ENCODE assay signal across 8 cellular contexts in the genomic region with DNA sequence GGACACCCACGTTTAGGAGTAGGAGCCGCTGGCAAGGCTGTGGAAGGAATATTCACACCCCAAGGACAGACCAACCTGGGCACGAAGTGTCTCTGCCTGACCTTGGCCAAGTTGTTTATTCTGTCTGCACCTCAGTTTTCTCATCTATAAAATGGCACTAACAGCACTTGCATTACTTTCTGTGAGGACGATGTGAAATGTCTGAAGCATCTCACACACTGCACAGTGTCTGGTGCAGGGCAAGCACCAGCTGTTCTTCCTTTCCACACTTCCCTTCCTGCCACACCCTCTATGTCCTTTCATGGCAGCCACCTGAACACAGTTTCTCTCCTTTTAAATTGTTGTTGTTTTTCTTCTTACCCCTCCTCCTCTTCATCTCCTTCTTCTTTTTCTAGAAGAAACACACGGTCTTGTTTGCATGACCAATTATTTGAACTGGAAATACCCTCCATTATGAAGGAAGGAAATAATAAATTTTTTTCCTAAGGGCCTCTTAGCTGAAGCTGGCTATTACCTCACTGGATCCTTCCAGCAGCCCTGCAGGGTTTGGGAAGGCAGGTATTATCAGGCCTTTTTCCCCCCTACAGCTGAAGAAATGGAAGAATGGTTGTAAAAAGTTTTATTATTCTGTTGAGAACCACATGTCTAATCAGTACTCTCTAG. TPM values are rescaled to one million over a fixed set of nuclear protein-coding genes. Genes with fewer than 3 reads are reported as not detected.
DNase-seq lines count a peak whose midpoint lies in the region; ATAC-seq, FAIRE-seq and TF ChIP-seq lines count a peak whose summit lies in the region.

No MANE protein-coding gene starts in this region.

- no peak for ATAC-seq in A549
- ATAC-seq in GM19023 (IDR thresholded peaks at IDR 0.05; ENCODE audit: unreplicated experiment), result peak; percentile 19
- no peak for ATAC-seq in K562
- peak in 1 of 4 donors; percentile 40 for ATAC-seq in psoas muscle

- H3K79me2 ChIP-seq in K562 (ENCODE audit: control insufficient read depth, insufficient read depth, low read length) (no peaks in the 10 kb centered on the region), smooth muscle cell (ENCODE audit: low read depth) (no peaks in the 10 kb centered on the region)

- TF ChIP-seq CTCF in A549 (IDR thresholded peaks at IDR 0.05) (no peak), K562 (IDR thresholded peaks at IDR 0.05 in 2 of 3, conservative IDR thresholded peaks at IDR 0.05 in 1 of 3; ENCODE audit: insufficient read depth in 2 of 3, low read depth in 1 of 3, low read length in 3 of 3) (no peak), psoas muscle (IDR thresholded peaks at IDR 0.05) (no peak), smooth muscle cell (IDR thresholded peaks at IDR 0.05; ENCODE audit: borderline replicate concordance, insufficient read depth, poor library complexity, severe bottlenecking) (no peak), WERI-Rb-1 (IDR thresholded peaks at IDR 0.05; ENCODE audit: low read depth, low read length) (no peak)

- H3K9ac ChIP-seq in K562 (ENCODE audit: insufficient read depth in 1 of 2, low read depth in 2 of 2, low read length in 2 of 2) (no peak overlapping the region), smooth muscle cell (ENCODE audit: low read depth) (no peak overlapping the region)

- 67% methylated on average over 5 of the region's 5 CpGs for WGBS in A549 (ENCODE audit: missing lambda C conversion rate)
- WGBS in K562 (ENCODE audit: insufficient coverage, low coverage, missing lambda C conversion rate), result 24% methylated on average over 5 of the region's 5 CpGs
- 39 to 61% (median 52%) methylated on average over 5 of the region's 5 CpGs for WGBS in psoas muscle, 3 donors
- WGBS in smooth muscle cell (ENCODE audit: low lambda C conversion rate), result 74% methylated on average over 5 of the region's 5 CpGs

- no peaks in the 10 kb centered on the region for H3K36me3 ChIP-seq in K562 (ENCODE audit: control insufficient read depth, insufficient read depth, low read length)
- H3K36me3 ChIP-seq in psoas muscle (ENCODE audit: insufficient read depth in 1 of 2, low read depth in 1 of 2), result no peaks in the 10 kb centered on the region
- no peaks in the 10 kb centered on the region for H3K36me3 ChIP-seq in smooth muscle cell (ENCODE audit: low read depth)
- no peaks in the 10 kb centered on the region for H3K36me3 ChIP-seq in WERI-Rb-1

- H3K9me3 ChIP-seq in A549 (no peaks in the 10 kb centered on the region), K562 (replicated peaks; ENCODE audit: control insufficient read depth, insufficient read depth, low read depth, low read length) (no peaks in the 10 kb centered on the region), psoas muscle (no peaks in the 10 kb centered on the region), smooth muscle cell (replicated peaks; ENCODE audit: low read depth) (no peaks in the 10 kb centered on the region), WERI-Rb-1 (ENCODE audit: severe bottlenecking) (no peaks in the 10 kb centered on the region)

- H3K27me3 ChIP-seq in K562 (ENCODE audit: control insufficient read depth in 2 of 2, insufficient read depth in 2 of 2, low read length in 2 of 2) (no peaks in the 10 kb centered on the region), psoas muscle (ENCODE audit: insufficient read depth in 3 of 3, low read length in 2 of 3) (no peaks in the 10 kb centered on the region), smooth muscle cell (ENCODE audit: low read depth) (no peaks in the 10 kb centered on the region), WERI-Rb-1 (ENCODE audit: insufficient read depth, low read depth, severe bottlenecking) (no peaks in the 10 kb centered on the region)

- peaks cover 13% of the 10 kb centered on the region for H3F3A ChIP-seq in smooth muscle cell (ENCODE audit: low read depth)

- no peaks in the 10 kb centered on the region for H3K9me1 ChIP-seq in K562 (ENCODE audit: control insufficient read depth, insufficient read depth, low read length)

- POLR2A ChIA-PET in A549 (lab: Yijun Ruan, JAX), result interaction anchor here (0.9 to 1.5 kb wide), 4 partner anchors 8 to 54 kb away, joined by 3 to 6 read pairs (median 4); a partner anchor contains a TSS
- POLR2A ChIA-PET in K562 (lab: Yijun Ruan, JAX), result interaction anchor here (0.9 to 1.9 kb wide), 3 partner anchors 47 to 66 kb away, joined by 4 to 5 read pairs (median 4); no protein-coding TSS in a partner anchor

- TF ChIP-seq POLR2A in A549 (IDR thresholded peaks at IDR 0.05; ENCODE audit: low read length) (no peak), K562 (conservative IDR thresholded peaks at IDR 0.05) (no peak)

- DNase-seq in A549 (ENCODE audit: low read depth in 1 of 2, low spot score in 1 of 2) (no peak), K562 (ENCODE audit: extremely low read depth in 1 of 4, low spot score in 3 of 4) (no peak), psoas muscle (no peak), smooth muscle cell (lab: John Stamatoyannopoulos, UW; ENCODE audit: unreplicated experiment) (no peak), WERI-Rb-1 (no peak), DMS114 treated with DMSO at 0.1 percent for 48 hours (lab: John Stamatoyannopoulos, UW; ENCODE audit: unreplicated experiment) (no peak)
- DNase-seq in Jurkat, Clone E6-1 (ENCODE audit: low read depth, low spot score), result peak; percentile 52

- H3K27ac ChIP-seq in A549, result peak overlapping the region; percentile 28 to 61; a peak in 5 of 6 replicates
- H3K27ac ChIP-seq in K562 (ENCODE audit: extremely low read depth, low read depth, low read length), result no peak overlapping the region
- H3K27ac ChIP-seq in psoas muscle, result peak overlapping the region; percentile 94
- no peak overlapping the region for H3K27ac ChIP-seq in smooth muscle cell (ENCODE audit: low read depth)
- no peak overlapping the region for H3K27ac ChIP-seq in WERI-Rb-1

- in situ Hi-C loops in K562 (cut with MboI), result no loop called here

- FAIRE-seq in A549 (lab: Jason Lieb, UNC) (no peak), K562 (lab: Jason Lieb, UNC) (no peak)

- TF ChIP-seq RAD21 in A549 (conservative IDR thresholded peaks at IDR 0.05 in 1 of 2, IDR thresholded peaks at IDR 0.05 in 1 of 2) (no peak), K562 (CRISPR knock-in tag; conservative IDR thresholded peaks at IDR 0.05 in 1 of 2, IDR thresholded peaks at IDR 0.05 in 1 of 2) (no peak)

- CTCF ChIA-PET in A549 (lab: Yijun Ruan, JAX) (interaction anchor here (0.6 to 8.3 kb wide), 13 partner anchors 8 to 142 kb away, joined by 3 to 87 read pairs (median 5); a partner anchor contains a TSS), K562 (lab: Yijun Ruan, JAX; ENCODE audit: low intra/inter-chr PET ratio) (interaction anchor here (0.6 to 0.7 kb wide), 2 partner anchors 10 to 67 kb away, joined by 3 to 6 read pairs; no protein-coding TSS in a partner anchor)

- H4K20me1 ChIP-seq in K562 (replicated peaks; ENCODE audit: control insufficient read depth, insufficient read depth, low read length), result no peaks in the 10 kb centered on the region
- no peaks in the 10 kb centered on the region for H4K20me1 ChIP-seq in smooth muscle cell (ENCODE audit: low read depth)

- intact Hi-C loops in K562 (cut with micrococcal nuclease), result no loop called here
- intact Hi-C loops in psoas muscle (cut with DNase I), result loop anchor here in 1 of 2 donors (2.0 kb wide), 1 partner anchor 66 kb away; no protein-coding TSS in a partner anchor

- peaks cover 43% of the 10 kb centered on the region for H3K4me1 ChIP-seq in A549
- peaks cover 22 to 23% of the 10 kb centered on the region in 2 experiments for H3K4me1 ChIP-seq in K562 (replicated peaks in 1 of 2; ENCODE audit: control insufficient read depth in 2 of 2, insufficient read depth in 2 of 2, low read length in 2 of 2)
- H3K4me1 ChIP-seq in psoas muscle, result peaks cover 53% of the 10 kb centered on the region
- H3K4me1 ChIP-seq in smooth muscle cell (ENCODE audit: low read depth), result peaks cover 38% of the 10 kb centered on the region

- H3K4me2 ChIP-seq in A549, result peak overlapping the region; percentile 48
- H3K4me2 ChIP-seq in K562 (ENCODE audit: insufficient read depth, low read length), result no peak overlapping the region
- H3K4me2 ChIP-seq in smooth muscle cell, result no peak overlapping the region

- TF ChIP-seq EP300 in A549 (IDR thresholded peaks at IDR 0.05) (no peak), K562 (IDR thresholded peaks at IDR 0.05; ENCODE audit: low read length) (no peak)

- BruUV-seq in K562 (replicated peaks; lab: Mats Ljungman, UMichigan), result no TSS peak

- H3K4me3 ChIP-seq in A549, result no peak overlapping the region
- H3K4me3 ChIP-seq in Jurkat, Clone E6-1 (ENCODE audit: low read length), result peak overlapping the region; percentile 9; the same call in 1 of the 2 replicates
- H3K4me3 ChIP-seq in K562, result no peak overlapping the region
- H3K4me3 ChIP-seq in psoas muscle, result peak overlapping the region; percentile 23
- no peak overlapping the region for H3K4me3 ChIP-seq in smooth muscle cell
- H3K4me3 ChIP-seq in WERI-Rb-1 (ENCODE audit: low read depth, low read length), result no peak overlapping the region

- H2AFZ ChIP-seq in K562 (ENCODE audit: low read depth, low read length) (peak overlapping the region; percentile 75), smooth muscle cell (ENCODE audit: low read depth) (no peak overlapping the region)

RNA-seq across cellular contexts. Expression of a gene that starts 42.9 kb away (rescaled TPM):
- polyA plus RNA-seq in A549 (2011; rRNA removed) (13.4 and 14.7 TPM in 2 replicates), A549 (2017; fragmentation: RNase III; extraction: RNeasy Plus Mini Kit Qiagen cat#74134 plus additional on column Dnase treatment) (6.3 to 7.5 TPM (median 7.0 TPM) in 3 replicates), K562 (2011; rRNA removed) (38.5 and 53.7 TPM in 2 replicates), K562 (2014; fragmentation: Illumina TruSeq; extraction: Trizol) (35.2 and 37.0 TPM in 2 replicates), K562 (2014; fragmentation: Nextera tagmentation; extraction: Ambion mirVana) (10 to 100 TPM in 1 of 2 experiments, 1 to 10 TPM in 1; 8.3 to 12.4 TPM), K562 (2014; rRNA removed) (31.9 and 32.8 TPM in 2 replicates), psoas muscle (10 to 100 TPM in 1 of 3 donors, 1 to 10 TPM in 2; 6.3 to 28.8 (median 8.7) TPM), smooth muscle cell (9.8 and 10.4 TPM in 2 replicates)
- 9.7 and 11.0 TPM in 2 replicates for polyA plus RNA-seq in A549 (2012; cell fraction: cytosol; rRNA removed)
- 3.5 and 5.5 TPM in 2 replicates for polyA plus RNA-seq in A549 (2012; cell fraction: nucleus; rRNA removed)
- 8.9 and 9.3 TPM in 2 replicates for polyA minus RNA-seq in A549 (2011; rRNA and poly(A)+ RNA removed)
- 35.7 TPM for polyA plus RNA-seq in Jurkat, Clone E6-1 (2012; ENCODE audit: insufficient read depth, insufficient read length)
- 4.7 and 8.2 TPM in 2 replicates for total RNA-seq in K562 (2011; cell fraction: chromatin; rRNA removed; ENCODE audit: low replicate concordance)
- 3.4 and 5.2 TPM in 2 replicates for total RNA-seq in K562 (2011; cell fraction: nucleolus; rRNA removed)
- total RNA-seq in K562 (2011; cell fraction: nucleoplasm; rRNA removed), result 5.9 and 8.9 TPM in 2 replicates
- total RNA-seq in K562 (2014; rRNA removed) (21.3 and 32.6 TPM in 2 replicates), K562 (2014; rRNA removed; fragmentation: Illumina TruSeq; extraction: Trizol) (28.5 and 32.8 TPM in 2 replicates), K562 (2015; rRNA removed; fragmentation: Illumina TruSeq; extraction: Trizol) (33.6 and 33.9 TPM in 2 replicates), K562 (2021) (20.8 and 21.4 TPM in 2 replicates), psoas muscle (10 to 100 TPM in 2 of 4 donors, 1 to 10 TPM in 2; 7.4 to 13.5 (median 9.5) TPM), smooth muscle cell (2.7 and 3.9 TPM in 2 replicates)
- polyA plus RNA-seq in K562 (2011; cell fraction: cytosol; rRNA removed), result 25.6 and 40.5 TPM in 2 replicates
- 21.0 and 23.6 TPM in 2 replicates for polyA plus RNA-seq in K562 (2011; cell fraction: nucleus; rRNA removed)
- polyA plus RNA-seq in K562 (2012), result 19.0 and 20.4 TPM in 2 replicates
- polyA minus RNA-seq in K562 (2011; rRNA and poly(A)+ RNA removed), result 12.0 and 19.2 TPM in 2 replicates
- polyA minus RNA-seq in K562 (2011; cell fraction: cytosol; rRNA and poly(A)+ RNA removed), result 3.4 and 18.2 TPM in 2 replicates
- polyA minus RNA-seq in K562 (2011; cell fraction: nucleus; rRNA and poly(A)+ RNA removed), result 6.5 and 7.6 TPM in 2 replicates

RNA-seq across cellular contexts. Expression of a gene that starts 51.9 kb away (rescaled TPM):
- 87.7 and 114 TPM in 2 replicates for polyA plus RNA-seq in A549 (2011; rRNA removed)
- 61.9 and 67.6 TPM in 2 replicates for polyA plus RNA-seq in A549 (2012; cell fraction: cytosol; rRNA removed)
- 45.2 and 53.4 TPM in 2 replicates for polyA plus RNA-seq in A549 (2012; cell fraction: nucleus; rRNA removed)
- 26.1 to 34.5 TPM (median 31.3 TPM) in 3 replicates for polyA plus RNA-seq in A549 (2017; fragmentation: RNase III; extraction: RNeasy Plus Mini Kit Qiagen cat#74134 plus additional on column Dnase treatment)
- 127 and 135 TPM in 2 replicates for polyA minus RNA-seq in A549 (2011; rRNA and poly(A)+ RNA removed)
- 51.8 TPM for polyA plus RNA-seq in Jurkat, Clone E6-1 (2012; ENCODE audit: insufficient read depth, insufficient read length)
- total RNA-seq in K562 (2011; cell fraction: chromatin; rRNA removed; ENCODE audit: low replicate concordance), result 89.2 and 157 TPM in 2 replicates
- total RNA-seq in K562 (2011; cell fraction: nucleolus; rRNA removed), result 72.6 and 88.1 TPM in 2 replicates
- 93.3 and 110 TPM in 2 replicates for total RNA-seq in K562 (2011; cell fraction: nucleoplasm; rRNA removed)
- 42.0 and 60.5 TPM in 2 replicates for total RNA-seq in K562 (2014; rRNA removed)
- 46.6 and 47.7 TPM in 2 replicates for total RNA-seq in K562 (2014; rRNA removed; fragmentation: Illumina TruSeq; extraction: Trizol)
- 39.8 and 40.2 TPM in 2 replicates for total RNA-seq in K562 (2015; rRNA removed; fragmentation: Illumina TruSeq; extraction: Trizol)
- total RNA-seq in K562 (2021), result 93.7 and 108 TPM in 2 replicates
- 87.2 and 94.7 TPM in 2 replicates for polyA plus RNA-seq in K562 (2011; rRNA removed)
- polyA plus RNA-seq in K562 (2011; cell fraction: cytosol; rRNA removed), result 115 and 117 TPM in 2 replicates
- polyA plus RNA-seq in K562 (2011; cell fraction: nucleus; rRNA removed), result 128 and 133 TPM in 2 replicates
- polyA plus RNA-seq in K562 (2012), result 83.4 and 116 TPM in 2 replicates
- 86.4 and 89.3 TPM in 2 replicates for polyA plus RNA-seq in K562 (2014; fragmentation: Illumina TruSeq; extraction: Trizol)
- polyA plus RNA-seq in K562 (2014; fragmentation: Nextera tagmentation; extraction: Ambion mirVana), result 10 to 100 TPM; 20.4 to 24.1 TPM
- polyA plus RNA-seq in K562 (2014; rRNA removed), result 62.5 and 64.5 TPM in 2 replicates
- polyA minus RNA-seq in K562 (2011; rRNA and poly(A)+ RNA removed), result 102 and 145 TPM in 2 replicates
- 85.8 and 88.5 TPM in 2 replicates for polyA minus RNA-seq in K562 (2011; cell fraction: cytosol; rRNA and poly(A)+ RNA removed)
- 40.9 and 69.2 TPM in 2 replicates for polyA minus RNA-seq in K562 (2011; cell fraction: nucleus; rRNA and poly(A)+ RNA removed)
- total RNA-seq in psoas muscle, result 10 to 100 TPM; 71.3 to 91.8 (median 80.0) TPM
- 10 to 100 TPM; 13.9 to 64.7 (median 44.5) TPM for polyA plus RNA-seq in psoas muscle
- total RNA-seq in smooth muscle cell, result 77.4 and 86.7 TPM in 2 replicates
- 61.7 and 62.0 TPM in 2 replicates for polyA plus RNA-seq in smooth muscle cell

Comparison
In these comparisons a context has a peak if more than half of its experiments do, and no peak if none do; other contexts are left out.
1. H3K27ac ChIP-seq: peak in A549 (2 of 2) and psoas muscle (single experiment); none in K562 (single experiment), smooth muscle cell (single experiment) and WERI-Rb-1 (single experiment).
2. H3K4me3 ChIP-seq: peak in Jurkat, Clone E6-1 (single experiment) and psoas muscle (single experiment); none in A549 (single experiment), K562 (single experiment), smooth muscle cell (single experiment) and WERI-Rb-1 (single experiment).